24 cellular contexts compared by ENCODE assay signal in the genomic region with DNA sequence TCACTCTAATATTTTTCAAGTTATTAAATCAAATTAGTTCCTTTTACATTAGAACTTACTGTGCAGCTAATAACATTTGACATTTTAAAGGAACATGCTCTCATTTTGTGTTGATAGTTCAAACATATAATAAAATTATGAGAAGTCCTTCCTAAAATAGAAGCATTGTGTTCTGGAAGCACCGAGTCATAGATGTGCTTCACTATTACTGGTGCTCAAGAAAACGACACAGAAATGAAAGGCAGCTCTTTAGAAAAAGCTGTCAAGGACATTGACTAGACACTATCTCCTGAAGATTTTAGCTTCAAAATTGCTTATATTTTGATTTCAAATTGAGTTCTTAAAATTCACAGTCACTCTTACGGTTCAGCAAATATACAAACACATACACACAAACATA.
"Had no signal": no experiment of that assay in that cellular context is flagged by ENCODE, and none has a peak within 500 bp of the region (broad histone marks: within the 10 kb centered on the region; RNA-seq: fewer than 3 reads in every experiment).

No MANE protein-coding gene starts in this region.

- H2AFZ ChIP-seq: hepatocyte had no signal

- H3K4me2 ChIP-seq: hepatocyte had no signal

- H3K4me3 ChIP-seq: body of pancreas, hepatocyte, left lung, ovary, prostate gland, spleen, thoracic aorta, upper lobe of left lung had no signal

- H3K4me1 Mint-ChIP-seq: immature natural killer cell had no signal

- ATAC-seq: activated naive CD8-positive, alpha-beta T cell treated with anti-CD3 and anti-CD28 coated beads, Interleukin-2, amount 50 U/mL, for 24 hours; activated T-cell treated with anti-CD3 and anti-CD28 coated beads, Interleukin-2, amount 50 U/mL, for 72 hours; body of pancreas; left lung; natural killer cell treated with Interleukin-12 subunit alpha and Interleukin-12 subunit beta and Interleukin-15 and Interleukin-18, amount 100 ng/mL, for 72 hours had no signal

- H3K36me3 ChIP-seq: ovary, prostate gland had no signal

- DNase-seq: activated CD4-positive, alpha-beta T cell treated with anti-CD3 and anti-CD28 coated beads for 1 hour; activated CD4-positive, alpha-beta T cell treated with anti-CD3 and anti-CD28 coated beads, Interleukin-2, amount 50 U/mL, for 4 hours; activated CD8-positive, alpha-beta memory T cell treated with anti-CD3 and anti-CD28 coated beads for 24 hours; activated gamma-delta T cell; activated naive CD4-positive, alpha-beta T cell treated with anti-CD3 and anti-CD28 coated beads, Interleukin-2, amount 50 U/mL, for 16 hours; activated naive CD8-positive, alpha-beta T cell treated with anti-CD3 and anti-CD28 coated beads, Interleukin-2, amount 50 U/mL, for 24 hours; activated T-cell treated with anti-CD3 and anti-CD28 coated beads, Interleukin-2, amount 50 U/mL, for 72 hours; body of pancreas; effector CD4-positive, alpha-beta T cell; erythroblast; glutamatergic neuron; immature natural killer cell; kidney glomerular epithelial cell; left lung; midbrain; ovary; spleen; stimulated activated CD4-positive, alpha-beta T cell treated with anti-CD3 and anti-CD28 coated beads, Interleukin-4, amount 100 ng/mL, for 1 hour; stimulated activated naive CD4-positive, alpha-beta T cell; upper lobe of left lung had no signal

- H3K27ac ChIP-seq: body of pancreas, hepatocyte, left lung, ovary, prostate gland, spleen, thoracic aorta, upper lobe of left lung had no signal

- H3K27me3 Mint-ChIP-seq: activated naive CD8-positive, alpha-beta T cell treated with anti-CD3 and anti-CD28 coated beads, Interleukin-2, amount 50 U/mL, for 24 hours; natural killer cell treated with Interleukin-12 subunit alpha and Interleukin-12 subunit beta and Interleukin-15 and Interleukin-18, amount 100 ng/mL, for 72 hours had no signal

- H3K9me3 ChIP-seq: body of pancreas, ovary, prostate gland, thoracic aorta, upper lobe of left lung had no signal

- H3K79me2 ChIP-seq: hepatocyte had no signal

- H3K4me3 Mint-ChIP-seq: activated naive CD8-positive, alpha-beta T cell treated with anti-CD3 and anti-CD28 coated beads, Interleukin-2, amount 50 U/mL, for 24 hours; activated T-cell treated with anti-CD3 and anti-CD28 coated beads, Interleukin-2, amount 50 U/mL, for 72 hours; immature natural killer cell; natural killer cell treated with Interleukin-12 subunit alpha and Interleukin-12 subunit beta and Interleukin-15 and Interleukin-18, amount 100 ng/mL, for 72 hours had no signal

- H3K27me3 ChIP-seq: body of pancreas, hepatocyte, left lung, ovary, spleen, upper lobe of left lung had no signal

- H3K27ac Mint-ChIP-seq: activated naive CD8-positive, alpha-beta T cell treated with anti-CD3 and anti-CD28 coated beads, Interleukin-2, amount 50 U/mL, for 24 hours; activated T-cell treated with anti-CD3 and anti-CD28 coated beads, Interleukin-2, amount 50 U/mL, for 72 hours; immature natural killer cell; natural killer cell treated with Interleukin-12 subunit alpha and Interleukin-12 subunit beta and Interleukin-15 and Interleukin-18, amount 100 ng/mL, for 72 hours had no signal

- H3K4me1 ChIP-seq: body of pancreas, left lung, prostate gland, spleen, upper lobe of left lung had no signal
